In genomic region chr1:111884772-111885443, GRCh38 we compare ENCODE assay signal across 23 cellular contexts.
A peak's percentile ranks its signal among the peaks of the same experiment; 100 is the strongest.
DNase-seq lines count a peak whose midpoint lies in the region; ATAC-seq, FAIRE-seq and TF ChIP-seq lines count a peak whose summit lies in the region.
"Had no signal": no experiment of that assay in that cellular context is flagged by ENCODE, and none has a peak within 500 bp of the region (broad histone marks: within the 10 kb centered on the region; RNA-seq: fewer than 3 reads in every experiment).

No MANE protein-coding gene starts in this region.

- H3K36me3 Mint-ChIP-seq in H9 (ENCODE audit: insufficient read depth in 1 of 3, low read depth in 3 of 3), result no peaks in the 10 kb centered on the region
- H3K36me3 Mint-ChIP-seq in naive thymus-derived CD4-positive, alpha-beta T cell, result no peaks in the 10 kb centered on the region

- TF ChIP-seq CTCF in H9 (conservative IDR thresholded peaks at IDR 0.05) (0 out of 3 replicates have a peak, but pooled peaks have one; percentile 14), Loucy (conservative IDR thresholded peaks at IDR 0.05; ENCODE audit: low read length) (0 out of 2 replicates have a peak, but pooled peaks have one; percentile 12)

- no peak overlapping the region for H3K4ac ChIP-seq in H9 (ENCODE audit: low read depth, low read length)

- no peak overlapping the region for H2BK120ac ChIP-seq in H9 (ENCODE audit: low read depth, low read length, poor library complexity, severe bottlenecking)

- H3T11ph ChIP-seq in H9 (ENCODE audit: low read length), result no peak overlapping the region

- H2AFZ ChIP-seq in H9 (ENCODE audit: low read length), result no peak overlapping the region
- H2AFZ ChIP-seq in Loucy (ENCODE audit: low read length), result no peak overlapping the region

- no peaks in the 10 kb centered on the region for H3K23me2 ChIP-seq in H9 (ENCODE audit: insufficient read length, low read depth, low read length, poor library complexity, severe bottlenecking)

- H3F3A ChIP-seq in Loucy (ENCODE audit: low read depth), result no peaks in the 10 kb centered on the region

- H3K36me3 ChIP-seq in Loucy (ENCODE audit: insufficient read depth, low read length) (no peaks in the 10 kb centered on the region), small intestine (ENCODE audit: control insufficient read depth in 2 of 2, insufficient read depth in 2 of 2, low read length in 2 of 2) (no peaks in the 10 kb centered on the region)
- H3K36me3 ChIP-seq in naive thymus-derived CD4-positive, alpha-beta T cell (ENCODE audit: control insufficient read depth in 2 of 3, insufficient read depth in 3 of 3, low read length in 3 of 3), result no peaks in the 10 kb centered on the region
- H3K36me3 ChIP-seq: BLaER1, HAP-1, Peyer's patch, SJSA1 had no signal

- POLR2A ChIA-PET in naive thymus-derived CD4-positive, alpha-beta T cell (lab: Charles Lee), result interaction anchor here (0.6 kb wide), 1 partner anchor 503 kb away, joined by 3 read pairs; no protein-coding TSS in a partner anchor

- peaks cover 6% of the 10 kb centered on the region for H3K27me3 Mint-ChIP-seq in H9 (ENCODE audit: low read depth)
- H3K27me3 Mint-ChIP-seq in naive thymus-derived CD4-positive, alpha-beta T cell, result peaks cover 20 to 55% (median 23%) of the 10 kb centered on the region in 5 donors

- intact Hi-C loops in Right ventricle myocardium superior (cut with DNase I), result no loop called here
- intact Hi-C loops in right cardiac atrium (cut with DNase I), result no loop called here
- intact Hi-C loops in naive thymus-derived CD4-positive, alpha-beta T cell (cut with micrococcal nuclease), result no loop called here

- H3K27ac Mint-ChIP-seq in H9, result no peak overlapping the region
- H3K27ac Mint-ChIP-seq in naive thymus-derived CD4-positive, alpha-beta T cell, result no peak overlapping the region
- H3K27ac Mint-ChIP-seq: CD4-positive, alpha-beta T cell had no signal

- H3K79me2 ChIP-seq in H9 (ENCODE audit: insufficient read depth, low read length) (no peaks in the 10 kb centered on the region), Loucy (ENCODE audit: insufficient read depth, low read length) (no peaks in the 10 kb centered on the region)

- H3K4me2 ChIP-seq in H9 (ENCODE audit: insufficient read depth, insufficient read length, low read length), result no peak overlapping the region
- H3K4me2 ChIP-seq in Loucy (ENCODE audit: low read depth, low read length, poor library complexity, severe bottlenecking), result no peak overlapping the region
- H3K4me2 ChIP-seq: BLaER1 had no signal

- no peak overlapping the region for H2BK20ac ChIP-seq in H9 (ENCODE audit: low read depth, low read length, poor library complexity, severe bottlenecking)

- no peak overlapping the region for H2AK5ac ChIP-seq in H9 (ENCODE audit: insufficient read length, low read length)

- no peak for FAIRE-seq in small intestine (lab: Jason Lieb, UNC)
- FAIRE-seq: GM12878 had no signal

- H3K79me1 ChIP-seq in H9 (ENCODE audit: insufficient read depth, low read depth, low read length, poor library complexity, severe bottlenecking), result no peaks in the 10 kb centered on the region

- no peak overlapping the region for H4K5ac ChIP-seq in H9 (ENCODE audit: insufficient read length, low read depth, low read length)

- CTCF ChIA-PET in naive thymus-derived CD4-positive, alpha-beta T cell (lab: Charles Lee), result no interaction called here

- H3K27me3 ChIP-seq in H9 (ENCODE audit: insufficient read depth, low read length), result no peaks in the 10 kb centered on the region
- no peaks in the 10 kb centered on the region for H3K27me3 ChIP-seq in Loucy (ENCODE audit: insufficient read depth, low read length, poor library complexity, severe bottlenecking)
- H3K27me3 ChIP-seq in right cardiac atrium (ENCODE audit: control insufficient read depth, insufficient read depth), result no peaks in the 10 kb centered on the region
- H3K27me3 ChIP-seq in small intestine (ENCODE audit: control insufficient read depth in 2 of 2, insufficient read depth in 2 of 2, low read length in 2 of 2), result no peaks in the 10 kb centered on the region
- H3K27me3 ChIP-seq in naive thymus-derived CD4-positive, alpha-beta T cell (ENCODE audit: control insufficient read depth in 2 of 2, insufficient read depth in 2 of 2, low read length in 2 of 2), result no peaks in the 10 kb centered on the region
- H3K27me3 ChIP-seq: BLaER1, Peyer's patch had no signal

- H2BK15ac ChIP-seq in H9 (ENCODE audit: low read depth, low read length), result no peak overlapping the region

- H3K56ac ChIP-seq in H9 (ENCODE audit: insufficient read length, low read depth, low read length), result no peak overlapping the region

- H3K9me3 ChIP-seq in H9 (ENCODE audit: control insufficient read depth, low read depth, low read length) (no peaks in the 10 kb centered on the region), Loucy (ENCODE audit: insufficient read depth, low read depth, low read length) (no peaks in the 10 kb centered on the region), right cardiac atrium (ENCODE audit: control insufficient read depth, low read length) (no peaks in the 10 kb centered on the region), small intestine (ENCODE audit: control insufficient read depth, low read depth) (no peaks in the 10 kb centered on the region)
- H3K9me3 ChIP-seq in naive thymus-derived CD4-positive, alpha-beta T cell (ENCODE audit: control insufficient read depth in 2 of 3, low read length in 3 of 3), result no peaks in the 10 kb centered on the region
- H3K9me3 ChIP-seq: BLaER1, Caco-2, HAP-1, Peyer's patch, SJSA1 had no signal

- no peak overlapping the region for H4K91ac ChIP-seq in H9 (ENCODE audit: insufficient read length, low read depth, low read length)

- no peaks in the 10 kb centered on the region for H3K9me2 ChIP-seq in Loucy (replicated peaks; ENCODE audit: low read depth, low read length)

- no peak overlapping the region for H3K4me3 Mint-ChIP-seq in H9
- H3K4me3 Mint-ChIP-seq in naive thymus-derived CD4-positive, alpha-beta T cell, result no peak overlapping the region
- H3K4me3 Mint-ChIP-seq: CD4-positive, alpha-beta T cell had no signal

- H3K9me3 Mint-ChIP-seq in H9, result no peaks in the 10 kb centered on the region
- H3K9me3 Mint-ChIP-seq in naive thymus-derived CD4-positive, alpha-beta T cell, result peaks cover 0 to 1% (median 0%) of the 10 kb centered on the region in 11 donors
- H3K9me3 Mint-ChIP-seq: CD4-positive, alpha-beta T cell had no signal

- WGBS in H9 (ENCODE audit: extremely low coverage, insufficient read length, low lambda C conversion rate), result no CpG with 5 or more reads among the region's 8 CpGs
- 66% methylated on average over 8 of the region's 8 CpGs for WGBS in right cardiac atrium
- 71 to 82% (median 79%) methylated on average over 8 of the region's 8 CpGs for WGBS in small intestine, 3 donors

- H3K4me1 ChIP-seq in H9 (ENCODE audit: insufficient read depth, low read length) (peaks cover 7% of the 10 kb centered on the region; the same call in 1 of the 2 replicates), Loucy (ENCODE audit: insufficient read depth, low read length, poor library complexity, severe bottlenecking) (no peaks in the 10 kb centered on the region), right cardiac atrium (ENCODE audit: control insufficient read depth, insufficient read depth, low read length) (peaks cover 8% of the 10 kb centered on the region), small intestine (ENCODE audit: control insufficient read depth in 2 of 2, insufficient read depth in 1 of 2, low read depth in 1 of 2, low read length in 1 of 2) (no peaks in the 10 kb centered on the region)
- H3K4me1 ChIP-seq in naive thymus-derived CD4-positive, alpha-beta T cell (ENCODE audit: control insufficient read depth in 2 of 2, insufficient read depth in 2 of 2, low read length in 2 of 2), result no peaks in the 10 kb centered on the region
- H3K4me1 ChIP-seq: HAP-1, SJSA1 had no signal

- peaks cover 23 to 37% of the 10 kb centered on the region in 2 experiments for H3K4me1 Mint-ChIP-seq in H9
- H3K4me1 Mint-ChIP-seq in naive thymus-derived CD4-positive, alpha-beta T cell, result peaks cover 4 to 15% (median 5%) of the 10 kb centered on the region in 7 donors

- no peak overlapping the region for H2BK5ac ChIP-seq in H9 (ENCODE audit: insufficient read length, low read length)

- no peak overlapping the region for H3K14ac ChIP-seq in H9 (ENCODE audit: insufficient read depth, low read length)

- H3K27ac ChIP-seq in H9 (ENCODE audit: insufficient read length, low read depth, low read length), result no peak overlapping the region
- no peak overlapping the region for H3K27ac ChIP-seq in right cardiac atrium (ENCODE audit: low read length)
- H3K27ac ChIP-seq in small intestine (ENCODE audit: low read depth in 1 of 2, low read length in 1 of 2), result no peak overlapping the region
- no peak overlapping the region for H3K27ac ChIP-seq in naive thymus-derived CD4-positive, alpha-beta T cell (ENCODE audit: low read depth, low read length)
- H3K27ac ChIP-seq: BLaER1, Peyer's patch, SJSA1 had no signal

- no peak overlapping the region for H2BK12ac ChIP-seq in H9 (ENCODE audit: insufficient read length, low read depth, low read length)

- H4K8ac ChIP-seq in H9 (replicated peaks; ENCODE audit: insufficient read length, low read depth, low read length), result no peak overlapping the region

- DNase-seq in H9 (no peak), Right ventricle myocardium superior (no peak), right cardiac atrium (no peak), small intestine (no peak), mucosa of gallbladder (ENCODE audit: low spot score) (no peak)
- no peak for DNase-seq in naive thymus-derived CD4-positive, alpha-beta T cell
- DNase-seq: Caco-2; CD4-positive, alpha-beta T cell; DMS 273 treated with DMSO at 0.1 percent for 48 hours; DND-41; Kasumi-1; MM.1S; NCI-H1048; NCI-H1417 treated with DMSO at 0.1 percent for 48 hours; NCI-H187; NCI-H510A treated with DMSO at 0.1 percent for 48 hours; NCI-H748 treated with DMSO at 0.1 percent for 48 hours; Peyer's patch had no signal

- H3K4me3 ChIP-seq in Loucy (ENCODE audit: low read length, poor library complexity, severe bottlenecking) (no peak overlapping the region), right cardiac atrium (ENCODE audit: low read length) (no peak overlapping the region), small intestine (ENCODE audit: low read depth in 1 of 2, low read length in 2 of 2) (no peak overlapping the region)
- H3K4me3 ChIP-seq in naive thymus-derived CD4-positive, alpha-beta T cell (ENCODE audit: low read length), result no peak overlapping the region
- H3K4me3 ChIP-seq: BLaER1, GM12878, HAP-1, Peyer's patch, SJSA1 had no signal

- no peaks in the 10 kb centered on the region for H4K20me1 ChIP-seq in H9 (ENCODE audit: control insufficient read depth, insufficient read depth, insufficient read length)
- H4K20me1 ChIP-seq in Loucy (ENCODE audit: insufficient read depth, low read length, poor library complexity, severe bottlenecking), result no peaks in the 10 kb centered on the region
- H4K20me1 ChIP-seq: BLaER1 had no signal

- no peak overlapping the region for H3K23ac ChIP-seq in H9 (ENCODE audit: insufficient read length, low read depth, low read length)

- H3K9ac ChIP-seq in H9 (ENCODE audit: extremely low read depth, insufficient read length, low read length) (no peak overlapping the region), Loucy (ENCODE audit: low read depth, low read length, poor library complexity, severe bottlenecking) (no peak overlapping the region)
- H3K9ac ChIP-seq: BLaER1 had no signal

- H3K18ac ChIP-seq in H9 (ENCODE audit: insufficient read length, low read depth, low read length), result no peak overlapping the region

- peak; percentile 62 for ATAC-seq in Right ventricle myocardium superior (ENCODE audit: poor library complexity)
- peak; percentile 52 to 67 for ATAC-seq in right cardiac atrium
- no peak for ATAC-seq in naive thymus-derived CD4-positive, alpha-beta T cell
- ATAC-seq: GM12878 had no signal
